ENCODE assay signal across 9 cellular contexts in genomic region chr1:217078010-217078704, GRCh38.
DNase-seq lines count a peak whose midpoint lies in the region; ATAC-seq, FAIRE-seq and TF ChIP-seq lines count a peak whose summit lies in the region.
"Had no signal": no experiment of that assay in that cellular context is flagged by ENCODE, and none has a peak within 500 bp of the region (broad histone marks: within the 10 kb centered on the region; RNA-seq: fewer than 3 reads in every experiment).

No MANE protein-coding gene starts in this region.

- TF ChIP-seq CTCF in heart right ventricle (IDR thresholded peaks at IDR 0.05) (no peak), prostate gland (IDR thresholded peaks at IDR 0.05) (no peak), Peyer's patch (IDR thresholded peaks at IDR 0.05) (no peak), BE2C (IDR thresholded peaks at IDR 0.05; ENCODE audit: low read depth, low read length) (no peak)

- DNase-seq in H7 (peak; percentile 8), SHP77 treated with DMSO at 0.1 percent for 48 hours (lab: John Stamatoyannopoulos, UW) (peak; percentile 70), heart right ventricle (no peak), prostate gland (ENCODE audit: low spot score) (peak; percentile 66), Peyer's patch (no peak), foreskin melanocyte (no peak), H54 (ENCODE audit: insufficient read length, low spot score) (no peak), BE2C (no peak)
- DNase-seq: stimulated activated CD8-positive, alpha-beta memory T cell treated with anti-CD3 and anti-CD28 coated beads, Interleukin-4, amount 100 ng/mL, for 48 hours had no signal

- FAIRE-seq in H54 (lab: Jason Lieb, UNC) = no peak

- H3K4me3 ChIP-seq in H7 (ENCODE audit: insufficient read depth, low read depth, low read length) (no peak overlapping the region), heart right ventricle (peak overlapping the region in 9 of 10 donors; percentile 2 to 48 (median 36)), prostate gland (peak overlapping the region; percentile 23 to 32), Peyer's patch (peak overlapping the region in 2 of 4 donors; percentile 17 to 25), BE2C (ENCODE audit: low read depth, low read length) (no peak overlapping the region)

- no peak for TF ChIP-seq POLR2A in prostate gland (IDR thresholded peaks at IDR 0.05)
- TF ChIP-seq POLR2A in Peyer's patch (IDR thresholded peaks at IDR 0.05) = no peak
- no peak for TF ChIP-seq POLR2A in H54 (IDR thresholded peaks at IDR 0.05; ENCODE audit: low read depth, low read length)

- H3K27me3 ChIP-seq in H7 (ENCODE audit: control insufficient read depth, insufficient read depth, low read length) (no peaks in the 10 kb centered on the region), heart right ventricle (no peaks in the 10 kb centered on the region), prostate gland (replicated peaks; ENCODE audit: insufficient read depth) (no peaks in the 10 kb centered on the region), Peyer's patch (no peaks in the 10 kb centered on the region), BE2C (peaks cover 16% of the 10 kb centered on the region; the same call in 1 of the 2 replicates)

- peak overlapping the region; percentile 0 to 76 (median 54) for H3K27ac ChIP-seq in heart right ventricle
- peak overlapping the region; percentile 59 to 70 for H3K27ac ChIP-seq in prostate gland
- H3K27ac ChIP-seq in Peyer's patch = no peak overlapping the region

- H3K9me3 ChIP-seq in heart right ventricle = no peaks in the 10 kb centered on the region
- H3K9me3 ChIP-seq in prostate gland = no peaks in the 10 kb centered on the region
- no peaks in the 10 kb centered on the region for H3K9me3 ChIP-seq in Peyer's patch
- H3K9me3 ChIP-seq in BE2C = no peaks in the 10 kb centered on the region

- 24 to 27% methylated on average over 8 of the region's 8 CpGs for WGBS in heart right ventricle, 2 donors
- WGBS in prostate gland = 14% methylated on average over 8 of the region's 8 CpGs

- H3K36me3 ChIP-seq in H7 (replicated peaks; ENCODE audit: control insufficient read depth, insufficient read depth, low read length) (no peaks in the 10 kb centered on the region), heart right ventricle (no peaks in the 10 kb centered on the region), prostate gland (no peaks in the 10 kb centered on the region), Peyer's patch (no peaks in the 10 kb centered on the region), BE2C (no peaks in the 10 kb centered on the region)

- peak; percentile 49 to 84 (median 74) for ATAC-seq in heart right ventricle

- intact Hi-C loops in heart right ventricle (cut with DNase I) = loop anchor here in 3 of 10 donors (5.0 to 10.0 kb wide), 2 partner anchors 323 to 326 kb away; no protein-coding TSS in a partner anchor
- intact Hi-C loops in prostate gland (cut with DNase I) = no loop called here

- H3K4me1 ChIP-seq in heart right ventricle (peaks cover 0 to 15% (median 0%) of the 10 kb centered on the region in 9 donors), prostate gland (replicated peaks) (no peaks in the 10 kb centered on the region), Peyer's patch (no peaks in the 10 kb centered on the region), BE2C (no peaks in the 10 kb centered on the region)

Comparison
In these comparisons a context has a peak if more than half of its experiments do, and no peak if none do; other contexts are left out.
1. DNase-seq: peak in H7 (single experiment), SHP77 treated with DMSO at 0.1 percent for 48 hours (single experiment) and prostate gland (single experiment); none in heart right ventricle (0 of 2), Peyer's patch (0 of 3), foreskin melanocyte (single experiment), H54 (single experiment) and BE2C (single experiment).
2. H3K4me3 ChIP-seq: peak in heart right ventricle (9 of 10) and prostate gland (2 of 2); none in H7 (single experiment) and BE2C (single experiment).
3. H3K27ac ChIP-seq: peak in heart right ventricle (10 of 10) and prostate gland (2 of 2); none in Peyer's patch (0 of 4).